ENCODE assay signal across 10 cellular contexts in the genomic region with DNA sequence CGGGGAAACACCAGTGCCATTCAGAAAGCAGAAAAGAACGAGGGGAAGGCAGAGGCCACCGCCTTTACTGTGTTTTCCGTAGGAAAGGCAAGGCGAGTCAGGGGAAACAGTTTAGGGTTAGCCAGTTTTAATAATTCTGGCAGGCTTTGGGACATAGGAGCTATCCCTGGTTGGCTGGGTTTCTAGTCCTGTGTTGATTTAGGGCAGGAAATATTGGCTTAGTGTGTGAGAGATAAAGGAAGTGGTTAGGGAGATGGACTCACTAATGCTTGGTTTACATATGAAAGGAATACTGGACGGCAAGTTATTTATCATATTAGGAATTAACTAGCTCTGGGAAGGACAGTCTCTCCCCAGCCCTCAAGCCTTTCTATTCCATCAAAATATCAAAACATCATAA.
A peak's percentile ranks its signal among the peaks of the same experiment; 100 is the strongest.
DNase-seq lines count a peak whose midpoint lies in the region; ATAC-seq and TF ChIP-seq lines count a peak whose summit lies in the region.
"Had no signal": no experiment of that assay in that cellular context is flagged by ENCODE, and none has a peak within 500 bp of the region (broad histone marks: within the 10 kb centered on the region; RNA-seq: fewer than 3 reads in every experiment).

No MANE protein-coding gene starts in this region.

- peak overlapping the region; percentile 73 for H3K27ac ChIP-seq in rectal smooth muscle tissue (ENCODE audit: low read depth, low read length)

- H3K4me1 ChIP-seq in rectal smooth muscle tissue (ENCODE audit: control insufficient read depth, insufficient read depth, low read length) = peaks cover 39% of the 10 kb centered on the region

- no peak overlapping the region for H3K9ac ChIP-seq in rectal smooth muscle tissue (ENCODE audit: low read length)

- DNase-seq in HCEC 1CT (peak; percentile 51), NCI-H774 (lab: John Stamatoyannopoulos, UW) (peak; percentile 40), fibroblast of mammary gland (ENCODE audit: low read depth) (peak; percentile 66), ecto neural progenitor cell (ENCODE audit: low spot score) (no peak), retina (no peak), NCI-H128 (lab: John Stamatoyannopoulos, UW; ENCODE audit: unreplicated experiment) (no peak)
- DNase-seq: naive thymus-derived CD4-positive, alpha-beta T cell; NCI-H2171 treated with DMSO at 0.1 percent for 48 hours had no signal

- ATAC-seq in HG02763 (IDR thresholded peaks at IDR 0.05; ENCODE audit: unreplicated experiment) = no peak

- H3K4me3 ChIP-seq in fibroblast of mammary gland (ENCODE audit: control insufficient read depth, low read depth, low read length) (no peak overlapping the region), rectal smooth muscle tissue (ENCODE audit: low read length) (peak overlapping the region; percentile 10)

- no peaks in the 10 kb centered on the region for H3K27me3 ChIP-seq in rectal smooth muscle tissue (ENCODE audit: control insufficient read depth, insufficient read depth, low read length)

- no peak for TF ChIP-seq CTCF in fibroblast of mammary gland (conservative IDR thresholded peaks at IDR 0.05; ENCODE audit: control insufficient read depth, insufficient read depth, low read depth, low read length)

- no peaks in the 10 kb centered on the region for H3K36me3 ChIP-seq in rectal smooth muscle tissue (ENCODE audit: control insufficient read depth, insufficient read depth, low read length)

Comparison
In these comparisons a context has a peak if more than half of its experiments do, and no peak if none do; other contexts are left out.
1. DNase-seq: peak in HCEC 1CT (single experiment), NCI-H774 (single experiment) and fibroblast of mammary gland (single experiment); none in ecto neural progenitor cell (single experiment), retina (single experiment) and NCI-H128 (single experiment).